ENCODE assay signal across 14 cellular contexts in genomic region chr1:191498318-191498717, GRCh38.
A peak's percentile ranks its signal among the peaks of the same experiment; 100 is the strongest.
DNase-seq lines count a peak whose midpoint lies in the region; ATAC-seq, FAIRE-seq and TF ChIP-seq lines count a peak whose summit lies in the region.
"Had no signal": no experiment of that assay in that cellular context is flagged by ENCODE, and none has a peak within 500 bp of the region (broad histone marks: within the 10 kb centered on the region; RNA-seq: fewer than 3 reads in every experiment).

No MANE protein-coding gene starts in this region.

- TF ChIP-seq POLR2A in A549 (IDR thresholded peaks at IDR 0.05; ENCODE audit: low read length), result no peak
- TF ChIP-seq POLR2A in IMR-90 (IDR thresholded peaks at IDR 0.05; ENCODE audit: low read depth, low read length), result no peak

- ATAC-seq in A549, result no peak
- no peak for ATAC-seq in IMR-90 (ENCODE audit: low read depth)
- ATAC-seq in HG03469 (IDR thresholded peaks at IDR 0.05; ENCODE audit: unreplicated experiment), result no peak
- ATAC-seq: heart left ventricle had no signal

- H3K36me3 Mint-ChIP-seq in activated T-helper 1 cell treated with anti-CD3 and anti-CD28 coated beads, Interleukin-12 subunit alpha, Interleukin-12 subunit beta, Interleukin-2, Interleukin-4 antibody, amounts not matched to agents 30 ng/mL and 10 ng/mL and 1 ng/mL, durations not matched to agents 14 hours and 24 hours and 36 hours (ENCODE audit: low read depth), result no peaks in the 10 kb centered on the region
- H3K36me3 Mint-ChIP-seq in type B pancreatic cell, result no peaks in the 10 kb centered on the region

- TF ChIP-seq RAD21 in A549 (conservative IDR thresholded peaks at IDR 0.05 in 1 of 2, IDR thresholded peaks at IDR 0.05 in 1 of 2) (no peak), IMR-90 (IDR thresholded peaks at IDR 0.05; ENCODE audit: low read length) (no peak)

- H3K27me3 Mint-ChIP-seq in activated T-helper 1 cell treated with anti-CD3 and anti-CD28 coated beads, Interleukin-12 subunit alpha, Interleukin-12 subunit beta, Interleukin-2, Interleukin-4 antibody, amounts not matched to agents 30 ng/mL and 10 ng/mL and 1 ng/mL, durations not matched to agents 14 hours and 24 hours and 36 hours (ENCODE audit: insufficient read depth), result no peaks in the 10 kb centered on the region
- no peaks in the 10 kb centered on the region for H3K27me3 Mint-ChIP-seq in type B pancreatic cell

- TF ChIP-seq EP300 in A549 (IDR thresholded peaks at IDR 0.05), result no peak

- H2BK15ac ChIP-seq in IMR-90 (ENCODE audit: low read depth, low read length), result no peak overlapping the region

- dilution Hi-C loops in IMR-90 (cut with HindIII; ENCODE audit: low sequenced_read_pairs, unreplicated experiment), result no loop called here

- no peaks in the 10 kb centered on the region for H3K36me3 ChIP-seq in IMR-90 (ENCODE audit: control insufficient read depth, insufficient read depth, low read length)
- no peaks in the 10 kb centered on the region for H3K36me3 ChIP-seq in SU-DHL-6 (ENCODE audit: low read length)
- no peaks in the 10 kb centered on the region for H3K36me3 ChIP-seq in fibroblast of lung (ENCODE audit: control insufficient read depth, insufficient read depth, low read length)
- H3K36me3 ChIP-seq: cardiac muscle cell, heart left ventricle, neutrophil, sigmoid colon had no signal

- no peak overlapping the region for H4K8ac ChIP-seq in IMR-90 (ENCODE audit: low read depth in 2 of 2, low read length in 2 of 2)

- no peaks in the 10 kb centered on the region for H3K27me3 ChIP-seq in IMR-90 (ENCODE audit: control insufficient read depth, insufficient read depth, low read length)
- no peaks in the 10 kb centered on the region for H3K27me3 ChIP-seq in SU-DHL-6 (ENCODE audit: low read length)
- H3K27me3 ChIP-seq in fibroblast of lung (ENCODE audit: control insufficient read depth, insufficient read depth, low read length), result no peaks in the 10 kb centered on the region
- H3K27me3 ChIP-seq: cardiac muscle cell, heart left ventricle, neutrophil, sigmoid colon had no signal

- H2BK20ac ChIP-seq in IMR-90 (ENCODE audit: low read depth, low read length), result no peak overlapping the region

- H2AFZ ChIP-seq in IMR-90 (replicated peaks; ENCODE audit: low read length, poor library complexity), result no peak overlapping the region
- peak overlapping the region; percentile 55 for H2AFZ ChIP-seq in SU-DHL-6 (ENCODE audit: low read depth, low read length, severe bottlenecking)
- H2AFZ ChIP-seq in fibroblast of lung (ENCODE audit: low read length), result no peak overlapping the region

- TF ChIP-seq CTCF in A549 (IDR thresholded peaks at IDR 0.05) (no peak), IMR-90 (conservative IDR thresholded peaks at IDR 0.05; ENCODE audit: low read depth, low read length) (no peak), SU-DHL-6 (IDR thresholded peaks at IDR 0.05; ENCODE audit: insufficient read depth, low read length, poor library complexity, severe bottlenecking) (no peak), fibroblast of lung (conservative IDR thresholded peaks at IDR 0.05 in 1 of 2, IDR thresholded peaks at IDR 0.05 in 1 of 2; ENCODE audit: low read depth in 1 of 2, low read length in 2 of 2) (no peak), type B pancreatic cell (conservative IDR thresholded peaks at IDR 0.05) (no peak)

- H3K4me3 ChIP-seq in A549, result no peak overlapping the region
- H3K4me3 ChIP-seq in IMR-90 (ENCODE audit: insufficient read depth, low read depth, low read length), result no peak overlapping the region
- no peak overlapping the region for H3K4me3 ChIP-seq in SU-DHL-6 (ENCODE audit: insufficient read depth, low read length, poor library complexity, severe bottlenecking)
- H3K4me3 ChIP-seq in fibroblast of lung (replicated peaks in 1 of 4; ENCODE audit: control extremely low read depth in 1 of 4, insufficient read depth in 1 of 4, low read depth in 3 of 4, low read length in 4 of 4), result no peak overlapping the region
- H3K4me3 ChIP-seq: cardiac muscle cell, heart left ventricle, sigmoid colon had no signal

- BruUV-seq in IMR-90 (replicated peaks; lab: Mats Ljungman, UMichigan), result no TSS peak

- no peaks in the 10 kb centered on the region for H3K9me1 ChIP-seq in IMR-90 (ENCODE audit: insufficient read depth, low read length)

- H3K79me2 ChIP-seq in SU-DHL-6 (ENCODE audit: insufficient read depth, low read length) (no peaks in the 10 kb centered on the region), fibroblast of lung (ENCODE audit: control insufficient read depth, insufficient read depth, low read length) (no peaks in the 10 kb centered on the region)

- FAIRE-seq in A549 (lab: Jason Lieb, UNC), result no peak
- FAIRE-seq: kidney had no signal

- H4K20me1 ChIP-seq in IMR-90 (ENCODE audit: insufficient read depth, low read length), result no peaks in the 10 kb centered on the region
- H4K20me1 ChIP-seq in SU-DHL-6 (ENCODE audit: low read depth, low read length), result no peaks in the 10 kb centered on the region
- H4K20me1 ChIP-seq in fibroblast of lung (ENCODE audit: control insufficient read depth, extremely low read depth, insufficient read depth, low read length), result no peaks in the 10 kb centered on the region

- in situ Hi-C loops in IMR-90 (cut with MboI; ENCODE audit: low sequenced_read_pairs), result no loop called here

- no peak overlapping the region for H3K4me3 Mint-ChIP-seq in activated T-helper 1 cell treated with anti-CD3 and anti-CD28 coated beads, Interleukin-12 subunit alpha, Interleukin-12 subunit beta, Interleukin-2, Interleukin-4 antibody, amounts not matched to agents 30 ng/mL and 10 ng/mL and 1 ng/mL, durations not matched to agents 14 hours and 24 hours and 36 hours
- no peak overlapping the region for H3K4me3 Mint-ChIP-seq in type B pancreatic cell

- H3K9me2 ChIP-seq in SU-DHL-6 (replicated peaks; ENCODE audit: insufficient read depth, low read length), result no peaks in the 10 kb centered on the region

- no peak overlapping the region for H2AK5ac ChIP-seq in IMR-90 (ENCODE audit: low read depth, low read length)

- no peak overlapping the region for H3K56ac ChIP-seq in IMR-90 (ENCODE audit: extremely low read depth, insufficient read depth, low read length)

- intact Hi-C loops in IMR-90 (cut with micrococcal nuclease), result no loop called here
- intact Hi-C loops in activated T-helper 1 cell treated with anti-CD3 and anti-CD28 coated beads, Interleukin-12 subunit alpha, Interleukin-12 subunit beta, Interleukin-2, Interleukin-4 antibody, amounts not matched to agents 30 ng/mL and 10 ng/mL and 1 ng/mL, durations not matched to agents 14 hours and 24 hours and 36 hours (cut with micrococcal nuclease), result no loop called here

- H3K9me3 Mint-ChIP-seq in activated T-helper 1 cell treated with anti-CD3 and anti-CD28 coated beads, Interleukin-12 subunit alpha, Interleukin-12 subunit beta, Interleukin-2, Interleukin-4 antibody, amounts not matched to agents 30 ng/mL and 10 ng/mL and 1 ng/mL, durations not matched to agents 14 hours and 24 hours and 36 hours, result no peaks in the 10 kb centered on the region
- H3K9me3 Mint-ChIP-seq in type B pancreatic cell, result no peaks in the 10 kb centered on the region

- no peak for DNase-seq in A549 (ENCODE audit: low read depth in 1 of 2, low spot score in 1 of 2)
- DNase-seq in IMR-90, result peak; percentile 30
- DNase-seq in fibroblast of lung (ENCODE audit: low read depth in 2 of 2), result peak; percentile 9 to 44
- no peak for DNase-seq in activated T-helper 1 cell treated with anti-CD3 and anti-CD28 coated beads, Interleukin-12 subunit alpha, Interleukin-12 subunit beta, Interleukin-2, Interleukin-4 antibody, amounts not matched to agents 30 ng/mL and 10 ng/mL and 1 ng/mL, durations not matched to agents 14 hours and 24 hours and 36 hours (ENCODE audit: low spot score)
- DNase-seq in globus pallidus (ENCODE audit: low spot score), result no peak
- DNase-seq in type B pancreatic cell (ENCODE audit: extremely low spot score, unreplicated experiment), result no peak
- DNase-seq: heart left ventricle; kidney; sigmoid colon; stimulated activated CD4-positive, alpha-beta T cell treated with anti-CD3 and anti-CD28 coated beads, Interleukin-4, amount 100 ng/mL, for 24 hours had no signal

- no peak overlapping the region for H3K18ac ChIP-seq in IMR-90 (ENCODE audit: low read depth, low read length)

- POLR2A ChIA-PET in A549 (lab: Yijun Ruan, JAX) (no interaction called here), IMR-90 (lab: Charles Lee; ENCODE audit: unreplicated experiment) (interaction anchor here (0.6 kb wide), 1 partner anchor 1112 kb away, joined by 3 read pairs; no protein-coding TSS in a partner anchor)

- H3K27ac ChIP-seq in A549 (no peak overlapping the region), IMR-90 (ENCODE audit: insufficient read depth, low read length) (no peak overlapping the region), SU-DHL-6 (ENCODE audit: low read depth, low read length) (no peak overlapping the region; the same call in 1 of the 2 replicates), fibroblast of lung (ENCODE audit: insufficient read depth, low read length) (no peak overlapping the region)
- H3K27ac ChIP-seq: cardiac muscle cell, heart left ventricle, neutrophil, sigmoid colon had no signal

- H3K27ac Mint-ChIP-seq in activated T-helper 1 cell treated with anti-CD3 and anti-CD28 coated beads, Interleukin-12 subunit alpha, Interleukin-12 subunit beta, Interleukin-2, Interleukin-4 antibody, amounts not matched to agents 30 ng/mL and 10 ng/mL and 1 ng/mL, durations not matched to agents 14 hours and 24 hours and 36 hours, result no peak overlapping the region
- no peak overlapping the region for H3K27ac Mint-ChIP-seq in type B pancreatic cell

- no peaks in the 10 kb centered on the region for H3K79me1 ChIP-seq in IMR-90 (ENCODE audit: low read depth in 1 of 2, low read length in 2 of 2)

- no peak overlapping the region for H4K91ac ChIP-seq in IMR-90 (ENCODE audit: insufficient read depth, low read depth, low read length)

- CTCF ChIA-PET in A549 (lab: Yijun Ruan, JAX) (no interaction called here), IMR-90 (lab: Yijun Ruan, JAX) (no interaction called here)

- H3K23ac ChIP-seq in IMR-90 (ENCODE audit: low read depth, low read length), result no peak overlapping the region

- H3K4me2 ChIP-seq in A549, result no peak overlapping the region; the same call in 2 of the 3 replicates
- H3K4me2 ChIP-seq in IMR-90 (ENCODE audit: low read depth, low read length), result no peak overlapping the region
- no peak overlapping the region for H3K4me2 ChIP-seq in SU-DHL-6 (ENCODE audit: low read depth, low read length, poor library complexity, severe bottlenecking)
- no peak overlapping the region for H3K4me2 ChIP-seq in fibroblast of lung (ENCODE audit: extremely low read depth, insufficient read depth, low read length)

- H2BK120ac ChIP-seq in IMR-90 (ENCODE audit: low read depth, low read length), result no peak overlapping the region

- peaks cover 8% of the 10 kb centered on the region; the same call in 2 of the 3 replicates for H3K4me1 ChIP-seq in A549
- no peaks in the 10 kb centered on the region for H3K4me1 ChIP-seq in IMR-90 (ENCODE audit: control insufficient read depth, insufficient read depth, low read length)
- no peaks in the 10 kb centered on the region for H3K4me1 ChIP-seq in fibroblast of lung (ENCODE audit: control insufficient read depth, extremely low read depth, insufficient read depth, low read length)
- H3K4me1 ChIP-seq: heart left ventricle, sigmoid colon had no signal

- no peak overlapping the region for H3K14ac ChIP-seq in IMR-90 (replicated peaks; ENCODE audit: low read depth, low read length)

- no peaks in the 10 kb centered on the region for H3K9me3 ChIP-seq in A549
- no peaks in the 10 kb centered on the region for H3K9me3 ChIP-seq in IMR-90 (ENCODE audit: control insufficient read depth, insufficient read depth, low read length)
- no peaks in the 10 kb centered on the region; the same call in 1 of the 2 replicates for H3K9me3 ChIP-seq in SU-DHL-6 (ENCODE audit: insufficient read depth, low read length)
- H3K9me3 ChIP-seq in fibroblast of lung (ENCODE audit: control insufficient read depth, insufficient read depth, low read depth, low read length), result no peaks in the 10 kb centered on the region
- H3K9me3 ChIP-seq: heart left ventricle, neutrophil, sigmoid colon had no signal

- H3K9ac ChIP-seq in IMR-90 (ENCODE audit: low read depth, low read length) (no peak overlapping the region), SU-DHL-6 (ENCODE audit: low read length) (no peak overlapping the region), fibroblast of lung (ENCODE audit: insufficient read depth, low read length) (no peak overlapping the region)

- H2AK9ac ChIP-seq in IMR-90 (replicated peaks; ENCODE audit: low read depth, low read length, poor library complexity), result no peak overlapping the region

- H3K4ac ChIP-seq in IMR-90 (ENCODE audit: low read depth, low read length), result no peak overlapping the region

- H3F3A ChIP-seq in SU-DHL-6 (ENCODE audit: insufficient read depth), result no peaks in the 10 kb centered on the region

- no peak overlapping the region for H4K5ac ChIP-seq in IMR-90 (ENCODE audit: low read depth, low read length)

- H3K4me1 Mint-ChIP-seq in activated T-helper 1 cell treated with anti-CD3 and anti-CD28 coated beads, Interleukin-12 subunit alpha, Interleukin-12 subunit beta, Interleukin-2, Interleukin-4 antibody, amounts not matched to agents 30 ng/mL and 10 ng/mL and 1 ng/mL, durations not matched to agents 14 hours and 24 hours and 36 hours (ENCODE audit: low read depth), result no peaks in the 10 kb centered on the region
- H3K4me1 Mint-ChIP-seq in type B pancreatic cell (ENCODE audit: unreplicated experiment), result no peaks in the 10 kb centered on the region

- H2BK5ac ChIP-seq in IMR-90 (ENCODE audit: low read depth, low read length, poor library complexity, severe bottlenecking), result no peak overlapping the region

Comparison
In these comparisons a context has a peak if more than half of its experiments do, and no peak if none do; other contexts are left out.
1. DNase-seq: peak in IMR-90 (single experiment) and fibroblast of lung (2 of 2); none in A549 (0 of 2), activated T-helper 1 cell treated with anti-CD3 and anti-CD28 coated beads, Interleukin-12 subunit alpha, Interleukin-12 subunit beta, Interleukin-2, Interleukin-4 antibody, amounts not matched to agents 30 ng/mL and 10 ng/mL and 1 ng/mL, durations not matched to agents 14 hours and 24 hours and 36 hours (single experiment), globus pallidus (single experiment) and type B pancreatic cell (single experiment).